1 cellular context compared by ENCODE assay signal in genomic region chr3:76039431-76039830, GRCh38.
TF ChIP-seq lines count a peak whose summit lies in the region.

No MANE protein-coding gene starts in this region.

TF ChIP-seq in H1, 55 proteins besides CTCF, POLR2A, EP300 and RAD21:
- TF ChIP-seq, protein P1, sequence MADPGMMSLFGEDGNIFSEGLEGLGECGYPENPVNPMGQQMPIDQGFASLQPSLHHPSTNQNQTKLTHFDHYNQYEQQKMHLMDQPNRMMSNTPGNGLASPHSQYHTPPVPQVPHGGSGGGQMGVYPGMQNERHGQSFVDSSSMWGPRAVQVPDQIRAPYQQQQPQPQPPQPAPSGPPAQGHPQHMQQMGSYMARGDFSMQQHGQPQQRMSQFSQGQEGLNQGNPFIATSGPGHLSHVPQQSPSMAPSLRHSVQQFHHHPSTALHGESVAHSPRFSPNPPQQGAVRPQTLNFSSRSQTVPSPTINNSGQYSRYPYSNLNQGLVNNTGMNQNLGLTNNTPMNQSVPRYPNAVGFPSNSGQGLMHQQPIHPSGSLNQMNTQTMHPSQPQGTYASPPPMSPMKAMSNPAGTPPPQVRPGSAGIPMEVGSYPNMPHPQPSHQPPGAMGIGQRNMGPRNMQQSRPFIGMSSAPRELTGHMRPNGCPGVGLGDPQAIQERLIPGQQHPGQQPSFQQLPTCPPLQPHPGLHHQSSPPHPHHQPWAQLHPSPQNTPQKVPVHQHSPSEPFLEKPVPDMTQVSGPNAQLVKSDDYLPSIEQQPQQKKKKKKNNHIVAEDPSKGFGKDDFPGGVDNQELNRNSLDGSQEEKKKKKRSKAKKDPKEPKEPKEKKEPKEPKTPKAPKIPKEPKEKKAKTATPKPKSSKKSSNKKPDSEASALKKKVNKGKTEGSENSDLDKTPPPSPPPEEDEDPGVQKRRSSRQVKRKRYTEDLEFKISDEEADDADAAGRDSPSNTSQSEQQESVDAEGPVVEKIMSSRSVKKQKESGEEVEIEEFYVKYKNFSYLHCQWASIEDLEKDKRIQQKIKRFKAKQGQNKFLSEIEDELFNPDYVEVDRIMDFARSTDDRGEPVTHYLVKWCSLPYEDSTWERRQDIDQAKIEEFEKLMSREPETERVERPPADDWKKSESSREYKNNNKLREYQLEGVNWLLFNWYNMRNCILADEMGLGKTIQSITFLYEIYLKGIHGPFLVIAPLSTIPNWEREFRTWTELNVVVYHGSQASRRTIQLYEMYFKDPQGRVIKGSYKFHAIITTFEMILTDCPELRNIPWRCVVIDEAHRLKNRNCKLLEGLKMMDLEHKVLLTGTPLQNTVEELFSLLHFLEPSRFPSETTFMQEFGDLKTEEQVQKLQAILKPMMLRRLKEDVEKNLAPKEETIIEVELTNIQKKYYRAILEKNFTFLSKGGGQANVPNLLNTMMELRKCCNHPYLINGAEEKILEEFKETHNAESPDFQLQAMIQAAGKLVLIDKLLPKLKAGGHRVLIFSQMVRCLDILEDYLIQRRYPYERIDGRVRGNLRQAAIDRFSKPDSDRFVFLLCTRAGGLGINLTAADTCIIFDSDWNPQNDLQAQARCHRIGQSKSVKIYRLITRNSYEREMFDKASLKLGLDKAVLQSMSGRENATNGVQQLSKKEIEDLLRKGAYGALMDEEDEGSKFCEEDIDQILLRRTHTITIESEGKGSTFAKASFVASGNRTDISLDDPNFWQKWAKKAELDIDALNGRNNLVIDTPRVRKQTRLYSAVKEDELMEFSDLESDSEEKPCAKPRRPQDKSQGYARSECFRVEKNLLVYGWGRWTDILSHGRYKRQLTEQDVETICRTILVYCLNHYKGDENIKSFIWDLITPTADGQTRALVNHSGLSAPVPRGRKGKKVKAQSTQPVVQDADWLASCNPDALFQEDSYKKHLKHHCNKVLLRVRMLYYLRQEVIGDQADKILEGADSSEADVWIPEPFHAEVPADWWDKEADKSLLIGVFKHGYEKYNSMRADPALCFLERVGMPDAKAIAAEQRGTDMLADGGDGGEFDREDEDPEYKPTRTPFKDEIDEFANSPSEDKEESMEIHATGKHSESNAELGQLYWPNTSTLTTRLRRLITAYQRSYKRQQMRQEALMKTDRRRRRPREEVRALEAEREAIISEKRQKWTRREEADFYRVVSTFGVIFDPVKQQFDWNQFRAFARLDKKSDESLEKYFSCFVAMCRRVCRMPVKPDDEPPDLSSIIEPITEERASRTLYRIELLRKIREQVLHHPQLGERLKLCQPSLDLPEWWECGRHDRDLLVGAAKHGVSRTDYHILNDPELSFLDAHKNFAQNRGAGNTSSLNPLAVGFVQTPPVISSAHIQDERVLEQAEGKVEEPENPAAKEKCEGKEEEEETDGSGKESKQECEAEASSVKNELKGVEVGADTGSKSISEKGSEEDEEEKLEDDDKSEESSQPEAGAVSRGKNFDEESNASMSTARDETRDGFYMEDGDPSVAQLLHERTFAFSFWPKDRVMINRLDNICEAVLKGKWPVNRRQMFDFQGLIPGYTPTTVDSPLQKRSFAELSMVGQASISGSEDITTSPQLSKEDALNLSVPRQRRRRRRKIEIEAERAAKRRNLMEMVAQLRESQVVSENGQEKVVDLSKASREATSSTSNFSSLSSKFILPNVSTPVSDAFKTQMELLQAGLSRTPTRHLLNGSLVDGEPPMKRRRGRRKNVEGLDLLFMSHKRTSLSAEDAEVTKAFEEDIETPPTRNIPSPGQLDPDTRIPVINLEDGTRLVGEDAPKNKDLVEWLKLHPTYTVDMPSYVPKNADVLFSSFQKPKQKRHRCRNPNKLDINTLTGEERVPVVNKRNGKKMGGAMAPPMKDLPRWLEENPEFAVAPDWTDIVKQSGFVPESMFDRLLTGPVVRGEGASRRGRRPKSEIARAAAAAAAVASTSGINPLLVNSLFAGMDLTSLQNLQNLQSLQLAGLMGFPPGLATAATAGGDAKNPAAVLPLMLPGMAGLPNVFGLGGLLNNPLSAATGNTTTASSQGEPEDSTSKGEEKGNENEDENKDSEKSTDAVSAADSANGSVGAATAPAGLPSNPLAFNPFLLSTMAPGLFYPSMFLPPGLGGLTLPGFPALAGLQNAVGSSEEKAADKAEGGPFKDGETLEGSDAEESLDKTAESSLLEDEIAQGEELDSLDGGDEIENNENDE (IDR thresholded peaks at IDR 0.05; ENCODE audit: insufficient replicate concordance, low read length) = peak; percentile 78
- no peak for TF ChIP-seq NRF1 (IDR thresholded peaks at IDR 0.05; ENCODE audit: low read depth, low read length)
TF ChIP-seq in H1: peak in this region for 1.
